In the genomic region with DNA sequence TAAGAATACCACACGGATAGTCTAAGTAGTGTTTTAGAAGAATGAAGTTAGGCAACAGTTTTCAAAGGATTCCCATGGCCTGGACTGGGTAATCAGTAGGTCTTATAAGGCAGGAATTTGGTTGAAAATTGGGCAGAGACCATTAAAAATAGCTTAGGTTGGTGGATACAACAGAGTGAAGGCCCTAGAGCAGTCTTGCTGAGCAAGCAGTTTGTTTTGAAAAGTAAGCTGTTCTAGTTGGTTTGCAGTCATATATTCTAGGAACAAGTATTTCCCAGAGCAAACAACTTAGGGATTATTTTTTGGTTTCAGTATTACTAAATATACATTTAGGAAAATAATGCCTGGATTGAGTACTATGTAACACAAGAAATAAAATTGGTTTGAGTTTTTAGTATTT, we compare ENCODE assay signal across 28 cellular contexts.
"Had no signal": no experiment of that assay in that cellular context is flagged by ENCODE, and none has a peak within 500 bp of the region (broad histone marks: within the 10 kb centered on the region; RNA-seq: fewer than 3 reads in every experiment).

No MANE protein-coding gene starts in this region.

- H3K27me3 ChIP-seq: colonic mucosa, dorsolateral prefrontal cortex, esophagus muscularis mucosa, esophagus squamous epithelium, gastrocnemius medialis, gastroesophageal sphincter, heart left ventricle, heart right ventricle had no signal

- FAIRE-seq: colon, endometrium, endothelial cell of umbilical vein, frontal cortex had no signal

- H3K27ac ChIP-seq: colonic mucosa, coronary artery, dorsolateral prefrontal cortex, epithelial cell of prostate, esophagus muscularis mucosa, esophagus squamous epithelium, foreskin keratinocyte, gastrocnemius medialis, gastroesophageal sphincter, heart left ventricle, heart right ventricle had no signal

- DNase-seq: colonic mucosa; cortex of kidney; dermis blood vessel endothelial cell; dorsolateral prefrontal cortex; effector CD4-positive, alpha-beta T cell; effector CD8-positive, alpha-beta T cell; effector memory CD4-positive, alpha-beta T cell; effector memory CD8-positive, alpha-beta T cell; endodermal cell; erythroblast; esophagus squamous epithelium; foreskin fibroblast; foreskin keratinocyte; foreskin melanocyte; gastrocnemius medialis; glutamatergic neuron; head of caudate nucleus; heart left ventricle; heart right ventricle had no signal

- H3K4me3 ChIP-seq: colonic mucosa, coronary artery, dorsolateral prefrontal cortex, esophagus muscularis mucosa, esophagus squamous epithelium, gastrocnemius medialis, gastroesophageal sphincter, heart left ventricle, heart right ventricle had no signal

- H3K9me3 ChIP-seq: colonic mucosa, esophagus muscularis mucosa, esophagus squamous epithelium, gastrocnemius medialis, gastroesophageal sphincter, heart left ventricle, heart right ventricle had no signal

- ATAC-seq: effector memory CD8-positive, alpha-beta T cell; esophagus mucosa; foreskin keratinocyte; gastrocnemius medialis; gastroesophageal sphincter; heart left ventricle; heart right ventricle had no signal

- H3K36me3 ChIP-seq: colonic mucosa, esophagus muscularis mucosa, esophagus squamous epithelium, gastrocnemius medialis, gastroesophageal sphincter, heart left ventricle, heart right ventricle had no signal

- H3K4me1 ChIP-seq: colonic mucosa, esophagus muscularis mucosa, esophagus squamous epithelium, foreskin keratinocyte, gastrocnemius medialis, gastroesophageal sphincter, heart left ventricle, heart right ventricle had no signal
